In genomic region chr2:72150157-72150960, GRCh38 we compare ENCODE assay signal across 8 cellular contexts. TPM values are rescaled to one million over a fixed set of nuclear protein-coding genes. Genes with fewer than 3 reads are reported as not detected.
DNase-seq lines count a peak whose midpoint lies in the region; ATAC-seq and TF ChIP-seq lines count a peak whose summit lies in the region.

No MANE protein-coding gene starts in this region.

- peak; percentile 93 for DNase-seq in Calu3
- peak; percentile 75 for DNase-seq in KBM-7
- DNase-seq in Peyer's patch, result peak; percentile 51 to 88 (median 74)
- DNase-seq in activated T-helper 1 cell treated with anti-CD3 and anti-CD28 coated beads, Interleukin-2, amount 50 U/mL, for 16 hours (ENCODE audit: low read depth in 1 of 2, low spot score in 1 of 2), result peak; percentile 25 to 33
- peak; percentile 79 for DNase-seq in fibroblast of pulmonary artery (ENCODE audit: low read depth)
- DNase-seq in neural crest cell (ENCODE audit: low read depth, low spot score), result peak; percentile 96
- peak; percentile 44 for DNase-seq in stromal cell of bone marrow (ENCODE audit: low read depth)

- peaks cover 0 to 47% (median 26%) of the 10 kb centered on the region in 4 donors for H3K4me1 ChIP-seq in Peyer's patch

- no peak for TF ChIP-seq POLR2A in Peyer's patch (IDR thresholded peaks at IDR 0.05)

- peak; percentile 72 for TF ChIP-seq CTCF in Calu3 (IDR thresholded peaks at IDR 0.05; ENCODE audit: unreplicated experiment)
- peak; percentile 18 to 92 (median 78) for TF ChIP-seq CTCF in Peyer's patch (IDR thresholded peaks at IDR 0.05)
- TF ChIP-seq CTCF in fibroblast of pulmonary artery (IDR thresholded peaks at IDR 0.05; ENCODE audit: low read length, missing control alignments), result peak; percentile 73
- TF ChIP-seq CTCF in neural crest cell (conservative IDR thresholded peaks at IDR 0.05), result peak; percentile 86

- H3K9me3 ChIP-seq in Peyer's patch, result no peaks in the 10 kb centered on the region

- in situ Hi-C loops in KBM-7 (cut with MboI; ENCODE audit: low pct_unique_long_range_greater_than_20kb, low sequenced_read_pairs), result no loop called here

- H3K9me3 Mint-ChIP-seq in Calu3 (ENCODE audit: low read depth, unreplicated experiment) (no peaks in the 10 kb centered on the region), neural crest cell (no peaks in the 10 kb centered on the region)

- H3K4me3 ChIP-seq in Peyer's patch (peak overlapping the region; percentile 22 to 56 (median 44)), fibroblast of pulmonary artery (replicated peaks; ENCODE audit: low read depth, low read length) (peak overlapping the region; percentile 7)

- H3K27ac Mint-ChIP-seq in Calu3 (ENCODE audit: unreplicated experiment) (no peak overlapping the region), neural crest cell (ENCODE audit: unreplicated experiment) (no peak overlapping the region)

- H3K27me3 Mint-ChIP-seq in Calu3 (ENCODE audit: unreplicated experiment), result peaks cover 67% of the 10 kb centered on the region
- H3K27me3 Mint-ChIP-seq in neural crest cell (ENCODE audit: low read depth), result peaks cover 90% of the 10 kb centered on the region

- no peaks in the 10 kb centered on the region for H3K36me3 ChIP-seq in Peyer's patch

- no TSS peak for BruUV-seq in Calu3 (replicated peaks; lab: Mats Ljungman, UMichigan)

- H3K27ac ChIP-seq in Peyer's patch, result no peak overlapping the region

- H3K4me3 Mint-ChIP-seq in Calu3 (ENCODE audit: low read depth, unreplicated experiment) (peak overlapping the region; percentile 92), neural crest cell (peak overlapping the region; percentile 86)

- peaks cover 0 to 40% of the 10 kb centered on the region in 2 donors for H3K27me3 ChIP-seq in Peyer's patch

- intact Hi-C loops in Calu3 (cut with micrococcal nuclease; ENCODE audit: unreplicated experiment), result loop anchor here (1.0 to 5.0 kb wide), 6 partner anchors 226 to 603 kb away; no protein-coding TSS in a partner anchor

- H3K4me1 Mint-ChIP-seq in Calu3 (ENCODE audit: low read depth, unreplicated experiment) (peaks cover 31% of the 10 kb centered on the region), neural crest cell (peaks cover 64% of the 10 kb centered on the region)

- CTCF ChIA-PET in Calu3 (lab: Charles Lee), result interaction anchor here (0.5 to 3.5 kb wide), 22 partner anchors 12 to 737 kb away, joined by 3 to 118 read pairs (median 3); partner anchors contain the start of gene SPR

- ATAC-seq in GM21576 (IDR thresholded peaks at IDR 0.05; ENCODE audit: unreplicated experiment), result peak; percentile 67

- H3K36me3 Mint-ChIP-seq in Calu3 (ENCODE audit: insufficient read depth, unreplicated experiment), result peaks cover 25% of the 10 kb centered on the region
- no peaks in the 10 kb centered on the region for H3K36me3 Mint-ChIP-seq in neural crest cell (ENCODE audit: low read depth)

RNA-seq across cellular contexts. Expression of gene CYP26B1, which starts 2.7 kb away (rescaled TPM):
- total RNA-seq in Calu3 (2022) (3.0 and 5.1 TPM in 2 replicates), Peyer's patch (1 to 10 TPM; 1.9 to 8.3 (median 5.2) TPM), neural crest cell (15.4 and 16.4 TPM in 2 replicates)

Comparison
In these comparisons a context has a peak if more than half of its experiments do, and no peak if none do; other contexts are left out.
1. DNase-seq: peak in every context shown above with its lines; median percentile 96 in neural crest cell; 93 in Calu3; 79 in fibroblast of pulmonary artery; 75 in KBM-7; 74 in Peyer's patch; 44 in stromal cell of bone marrow; 29 in activated T-helper 1 cell treated with anti-CD3 and anti-CD28 coated beads, Interleukin-2, amount 50 U/mL, for 16 hours.